ENCODE assay signal across 23 cellular contexts in genomic region chr1:170671629-170671963, GRCh38. TPM values are rescaled to one million over a fixed set of nuclear protein-coding genes. Genes with fewer than 3 reads are reported as not detected.
A peak's percentile ranks its signal among the peaks of the same experiment; 100 is the strongest.
DNase-seq lines count a peak whose midpoint lies in the region; ATAC-seq and TF ChIP-seq lines count a peak whose summit lies in the region.
"Had no signal": no experiment of that assay in that cellular context is flagged by ENCODE, and none has a peak within 500 bp of the region (broad histone marks: within the 10 kb centered on the region; RNA-seq: fewer than 3 reads in every experiment).

No MANE protein-coding gene starts in this region.

- H3K36me3 ChIP-seq in GM23338 (ENCODE audit: insufficient read depth) (no peaks in the 10 kb centered on the region), neural progenitor cell (no peaks in the 10 kb centered on the region), thyroid gland (no peaks in the 10 kb centered on the region), stomach (no peaks in the 10 kb centered on the region)
- H3K36me3 ChIP-seq: right atrium auricular region, upper lobe of right lung, WERI-Rb-1 had no signal

- H3K4me1 Mint-ChIP-seq in GM23338, result peaks cover 39% of the 10 kb centered on the region
- H3K4me1 Mint-ChIP-seq in neural progenitor cell, result peaks cover 45% of the 10 kb centered on the region

- H3K27ac Mint-ChIP-seq in GM23338 (no peak overlapping the region), neural progenitor cell (no peak overlapping the region)
- H3K27ac Mint-ChIP-seq: activated CD4-positive, alpha-beta T cell treated with anti-CD3 and anti-CD28 coated beads, Interleukin-2, amount 10 ng/mL, durations not matched to agents 7 days and 5 days; activated CD8-positive, alpha-beta memory T cell treated with anti-CD3 and anti-CD28 coated beads, Interleukin-2, amount 10 ng/mL, durations not matched to agents 7 days and 5 days; activated naive CD4-positive, alpha-beta T cell treated with anti-CD3 and anti-CD28 coated beads for 36 hours; activated T-cell treated with anti-CD3 and anti-CD28 coated beads, Interleukin-2, amount 50 U/mL, for 72 hours; CD14-positive monocyte; stimulated activated naive CD8-positive, alpha-beta T cell treated with anti-CD3 and anti-CD28 coated beads, Interleukin-15, Interleukin-2, amounts not matched to agents 100 ng/mL and 50 ng/mL, for 24 hours; T-helper 2 cell treated with Interferon-gamma antibody and Interleukin-4, amounts not matched to agents 5 μg/mL and 100 μg/mL, for 36 hours had no signal

- peaks cover 38% of the 10 kb centered on the region for H3K4me1 ChIP-seq in GM23338 (ENCODE audit: insufficient read depth)
- H3K4me1 ChIP-seq in neural progenitor cell, result peaks cover 17% of the 10 kb centered on the region
- no peaks in the 10 kb centered on the region for H3K4me1 ChIP-seq in thyroid gland
- peaks cover 0 to 9% (median 4%) of the 10 kb centered on the region in 4 donors for H3K4me1 ChIP-seq in stomach

- H3K4me2 ChIP-seq in GM23338 (no peak overlapping the region), neural progenitor cell (no peak overlapping the region)

- H3K9me2 ChIP-seq in GM23338 (ENCODE audit: insufficient read depth), result no peaks in the 10 kb centered on the region

- H3K27me3 ChIP-seq in GM23338 (ENCODE audit: insufficient read depth) (peaks cover 66% of the 10 kb centered on the region), neural progenitor cell (peaks cover 100% of the 10 kb centered on the region), thyroid gland (no peaks in the 10 kb centered on the region), stomach (peaks cover 8 to 72% (median 41%) of the 10 kb centered on the region in 3 donors)

- no peak for DNase-seq in GM23338 (ENCODE audit: low spot score)
- no peak for DNase-seq in neural progenitor cell (ENCODE audit: low spot score)
- no peak for DNase-seq in thyroid gland
- no peak for DNase-seq in activated naive CD4-positive, alpha-beta T cell (lab: John Stamatoyannopoulos, UW)
- no peak for DNase-seq in stimulated activated CD8-positive, alpha-beta memory T cell treated with anti-CD3 and anti-CD28 coated beads, Interleukin-4, amount 100 ng/mL, for 48 hours
- DNase-seq in stomach, result no peak
- DNase-seq: activated CD8-positive, alpha-beta memory T cell treated with anti-CD3 and anti-CD28 coated beads, Interleukin-2, amount 10 ng/mL, durations not matched to agents 7 days and 5 days; NCI-H1105 treated with DMSO at 0.1 percent for 48 hours; NCI-H2029; NCI-H2227 treated with DMSO at 0.1 percent for 48 hours; stimulated activated CD4-positive, alpha-beta T cell treated with anti-CD3 and anti-CD28 coated beads, Interleukin-12 subunit alpha, Interleukin-12 subunit beta, amount 100 ng/mL, for 4 hours; stimulated activated CD4-positive, alpha-beta T cell treated with anti-CD3 and anti-CD28 coated beads, Interleukin-4, amount 100 ng/mL, for 24 hours; WERI-Rb-1 had no signal

- peaks cover 8% of the 10 kb centered on the region for H3F3A ChIP-seq in GM23338 (replicated peaks; ENCODE audit: low read depth)
- H3F3A ChIP-seq in neural progenitor cell (ENCODE audit: low read depth), result peaks cover 4% of the 10 kb centered on the region

- no peaks in the 10 kb centered on the region for H3K36me3 Mint-ChIP-seq in GM23338 (ENCODE audit: low read depth)
- H3K36me3 Mint-ChIP-seq in neural progenitor cell, result peaks cover 4% of the 10 kb centered on the region

- H3K27me3 Mint-ChIP-seq in GM23338 (ENCODE audit: insufficient read depth, low read depth, poor library complexity), result peaks cover 52% of the 10 kb centered on the region
- H3K27me3 Mint-ChIP-seq in neural progenitor cell (ENCODE audit: insufficient read depth, low read depth), result peaks cover 47% of the 10 kb centered on the region

- ATAC-seq in GM23338, result no peak
- ATAC-seq: activated CD8-positive, alpha-beta memory T cell treated with anti-CD3 and anti-CD28 coated beads, Interleukin-2, amount 10 ng/mL, durations not matched to agents 7 days and 5 days had no signal

- H3K9me3 ChIP-seq in neural progenitor cell (ENCODE audit: low read depth), result no peaks in the 10 kb centered on the region
- H3K9me3 ChIP-seq in thyroid gland, result no peaks in the 10 kb centered on the region
- no peaks in the 10 kb centered on the region for H3K9me3 ChIP-seq in stomach
- H3K9me3 ChIP-seq: heart left ventricle, right atrium auricular region, upper lobe of right lung had no signal

- no peak overlapping the region for H3K4me3 ChIP-seq in GM23338
- no peak overlapping the region for H3K4me3 ChIP-seq in neural progenitor cell
- H3K4me3 ChIP-seq in thyroid gland (replicated peaks in 1 of 3), result no peak overlapping the region
- H3K4me3 ChIP-seq in stomach, result no peak overlapping the region

- H2AFZ ChIP-seq in GM23338, result no peak overlapping the region
- no peak overlapping the region for H2AFZ ChIP-seq in neural progenitor cell (replicated peaks)

- intact Hi-C loops in thyroid gland (cut with DNase I) (no loop called here), stomach (cut with DNase I; ENCODE audit: low total_unique reads) (no loop called here)

- 67 to 73% methylated on average over 4 of the region's 4 CpGs for WGBS in thyroid gland, 2 donors
- WGBS in stomach, 5 donors, result 58 to 69% (median 64%) methylated on average over 4 of the region's 4 CpGs

- no peak overlapping the region for H3K27ac ChIP-seq in GM23338 (ENCODE audit: low read depth)
- H3K27ac ChIP-seq in cingulate gyrus (ENCODE audit: low read depth, low read length), result peak overlapping the region; percentile 4
- no peak overlapping the region for H3K27ac ChIP-seq in neural progenitor cell
- peak overlapping the region in 2 of 3 donors; percentile 30 to 75 for H3K27ac ChIP-seq in thyroid gland
- H3K27ac ChIP-seq in stomach, result no peak overlapping the region
- H3K27ac ChIP-seq: upper lobe of right lung, WERI-Rb-1 had no signal

- no peaks in the 10 kb centered on the region for H3K79me2 ChIP-seq in GM23338 (replicated peaks; ENCODE audit: insufficient read depth)
- no peaks in the 10 kb centered on the region for H3K79me2 ChIP-seq in neural progenitor cell (ENCODE audit: low read depth)

- H3K4me3 Mint-ChIP-seq in GM23338, result peak overlapping the region; percentile 57; the same call in 1 of the 3 replicates
- H3K4me3 Mint-ChIP-seq in neural progenitor cell, result peak overlapping the region; percentile 78
- H3K4me3 Mint-ChIP-seq: activated CD4-positive, alpha-beta T cell treated with anti-CD3 and anti-CD28 coated beads, Interleukin-2, amount 10 ng/mL, durations not matched to agents 7 days and 5 days; activated CD8-positive, alpha-beta memory T cell treated with anti-CD3 and anti-CD28 coated beads, Interleukin-2, amount 10 ng/mL, durations not matched to agents 7 days and 5 days; activated naive CD4-positive, alpha-beta T cell treated with anti-CD3 and anti-CD28 coated beads for 36 hours; stimulated activated naive CD8-positive, alpha-beta T cell treated with anti-CD3 and anti-CD28 coated beads, Interleukin-15, Interleukin-2, amounts not matched to agents 100 ng/mL and 50 ng/mL, for 24 hours; T-helper 2 cell treated with Interferon-gamma antibody and Interleukin-4, amounts not matched to agents 5 μg/mL and 100 μg/mL, for 36 hours had no signal

- H3K9ac ChIP-seq in neural progenitor cell, result no peak overlapping the region

- TF ChIP-seq POLR2A in thyroid gland (IDR thresholded peaks at IDR 0.05), result no peak
- TF ChIP-seq POLR2A in stomach (IDR thresholded peaks at IDR 0.05), result no peak

- H4K20me1 ChIP-seq in GM23338 (replicated peaks; ENCODE audit: insufficient read depth) (peaks cover 15% of the 10 kb centered on the region), neural progenitor cell (ENCODE audit: low read depth) (peaks cover 37% of the 10 kb centered on the region)

- peaks cover 4% of the 10 kb centered on the region; the same call in 1 of the 3 replicates for H3K9me3 Mint-ChIP-seq in GM23338
- H3K9me3 Mint-ChIP-seq in neural progenitor cell, result peaks cover 3% of the 10 kb centered on the region
- H3K9me3 Mint-ChIP-seq: activated CD4-positive, alpha-beta T cell treated with anti-CD3 and anti-CD28 coated beads, Interleukin-2, amount 10 ng/mL, durations not matched to agents 7 days and 5 days; activated naive CD4-positive, alpha-beta T cell treated with anti-CD3 and anti-CD28 coated beads for 36 hours; activated T-cell treated with anti-CD3 and anti-CD28 coated beads, Interleukin-2, amount 50 U/mL, for 72 hours; stimulated activated naive CD8-positive, alpha-beta T cell treated with anti-CD3 and anti-CD28 coated beads, Interleukin-15, Interleukin-2, amounts not matched to agents 100 ng/mL and 50 ng/mL, for 24 hours; T-helper 2 cell treated with Interferon-gamma antibody and Interleukin-4, amounts not matched to agents 5 μg/mL and 100 μg/mL, for 36 hours had no signal

- no peak for TF ChIP-seq EP300 in stomach (IDR thresholded peaks at IDR 0.05)

- TF ChIP-seq CTCF in GM23338 (conservative IDR thresholded peaks at IDR 0.05; ENCODE audit: low read depth in 2 of 2) (peak in 1 of 2 experiments; percentile 20; a peak in 1 of 4 replicates), neural progenitor cell (IDR thresholded peaks at IDR 0.05) (no peak), thyroid gland (IDR thresholded peaks at IDR 0.05) (peak in 1 of 6 experiments; percentile 9), stomach (IDR thresholded peaks at IDR 0.05) (no peak)

TF ChIP-seq in GM23338, 12 proteins besides CTCF, POLR2A, EP300 and RAD21 (continues in another document):
- no peak for TF ChIP-seq ZNF114 (CRISPR knock-in tag; IDR thresholded peaks at IDR 0.05)

RNA-seq across cellular contexts. Expression of gene PRRX1, which starts 7.7 kb away (rescaled TPM):
- total RNA-seq in GM23338 (2014; rRNA removed; shearing (Covaris generic)), result not detected in 2 replicates
- 0.58 TPM in 1 of 2 replicates, not detected in the other for polyA plus RNA-seq in GM23338 (2016; fragmentation: Nextera tagmentation; extraction: Ambion mirVana)
- 0.09 and 0.19 TPM in 2 replicates for total RNA-seq in neural progenitor cell (ENCODE audit: low replicate concordance)
- total RNA-seq in thyroid gland, result 10 to 100 TPM; 56.4 to 87.3 (median 59.8) TPM
- total RNA-seq in stomach, result 1 to 10 TPM in 3 of 5 donors, under 1 TPM in 2; 0.45 to 8.3 (median 1.0) TPM
- 1 to 10 TPM; 1.5 to 6.0 (median 2.9) TPM for polyA plus RNA-seq in stomach
- total RNA-seq: activated CD4-positive, alpha-beta T cell treated with anti-CD3 and anti-CD28 coated beads, Interleukin-2, amount 10 ng/mL, durations not matched to agents 7 days and 5 days; activated CD8-positive, alpha-beta memory T cell treated with anti-CD3 and anti-CD28 coated beads, Interleukin-2, amount 10 ng/mL, durations not matched to agents 7 days and 5 days; activated naive CD4-positive, alpha-beta T cell treated with anti-CD3 and anti-CD28 coated beads for 36 hours; activated T-cell treated with anti-CD3 and anti-CD28 coated beads, Interleukin-2, amount 50 U/mL, for 72 hours had no signal
- polyA plus RNA-seq: CD14-positive monocyte had no signal

Comparison
In these comparisons a context has a peak if more than half of its experiments do, and no peak if none do; other contexts are left out.
1. H3K27ac ChIP-seq: peak in cingulate gyrus (single experiment) and thyroid gland (2 of 3); none in GM23338 (single experiment), neural progenitor cell (single experiment) and stomach (0 of 5).
2. RNA of gene PRRX1, which starts 7.7 kb away (total RNA-seq): 56.4 to 87.3 TPM in thyroid gland; 0.45 to 8.3 TPM in stomach, 0.09 to 0.19 TPM in neural progenitor cell and not detected in GM23338; every median in the first group is over 4 times any median in the second.